11 cellular contexts compared by ENCODE assay signal in the genomic region with DNA sequence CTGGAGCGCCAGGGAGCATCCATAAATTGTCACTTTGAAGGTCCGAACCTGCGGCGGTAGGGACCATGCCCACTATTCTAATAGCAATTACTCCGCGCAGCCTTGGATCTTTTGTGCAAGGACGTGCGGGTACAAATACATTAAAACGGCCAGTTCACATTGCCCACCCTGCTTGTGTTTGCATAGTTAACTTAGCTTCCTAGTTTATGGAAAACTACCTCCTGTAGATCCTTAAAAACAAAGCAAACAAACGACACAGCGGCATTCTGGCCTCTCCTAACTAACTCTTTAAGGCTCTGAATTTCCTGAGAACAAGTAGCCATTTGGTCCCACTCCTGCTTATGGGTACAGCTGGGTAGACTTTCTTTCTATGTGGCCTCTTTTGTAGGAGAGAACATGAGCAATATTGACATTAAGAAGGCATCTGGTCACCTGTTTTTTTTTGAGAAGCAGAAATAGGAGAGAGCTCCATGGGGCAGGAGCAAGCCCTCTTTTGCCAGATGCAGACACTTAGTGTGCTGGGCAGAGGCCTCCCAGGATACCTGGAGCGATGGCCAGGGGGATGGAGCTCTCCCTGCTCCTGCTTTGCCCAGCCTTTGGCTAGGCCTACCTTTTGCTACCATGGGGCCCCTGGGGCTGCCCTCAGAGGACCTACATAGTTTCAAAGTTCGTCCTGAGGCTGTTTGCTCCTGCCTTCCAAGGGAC. TPM values are rescaled to one million over a fixed set of nuclear protein-coding genes. Genes with fewer than 3 reads are reported as not detected.
DNase-seq lines count a peak whose midpoint lies in the region; ATAC-seq and TF ChIP-seq lines count a peak whose summit lies in the region.
"Had no signal": no experiment of that assay in that cellular context is flagged by ENCODE, and none has a peak within 500 bp of the region (broad histone marks: within the 10 kb centered on the region; RNA-seq: fewer than 3 reads in every experiment).

No MANE protein-coding gene starts in this region.

- no peaks in the 10 kb centered on the region for H3K36me3 ChIP-seq in CD8-positive, alpha-beta T cell (ENCODE audit: insufficient read depth, low read length)
- H3K36me3 ChIP-seq in HAP-1 (replicated peaks), result peaks cover 23% of the 10 kb centered on the region
- peaks cover 5% of the 10 kb centered on the region for H3K36me3 ChIP-seq in adipocyte (ENCODE audit: control insufficient read depth, insufficient read depth, low read length, severe bottlenecking)
- H3K36me3 ChIP-seq in mesendoderm (ENCODE audit: control insufficient read depth, insufficient read depth, low read length), result no peaks in the 10 kb centered on the region

- no peak overlapping the region for H4K5ac ChIP-seq in mesendoderm (ENCODE audit: low read length)

- no peak overlapping the region for H3K27ac ChIP-seq in CD8-positive, alpha-beta T cell (ENCODE audit: low read depth, low read length)
- peak overlapping the region; percentile 74 for H3K27ac ChIP-seq in mesendoderm (ENCODE audit: low read depth, low read length)

- H3K27me3 Mint-ChIP-seq in CD8-positive, alpha-beta T cell (ENCODE audit: low read depth), result peaks cover 58% of the 10 kb centered on the region

- peak overlapping the region; percentile 68 for H3K4me2 ChIP-seq in mesendoderm (ENCODE audit: low read length)

- H3K79me1 ChIP-seq in mesendoderm (ENCODE audit: low read length), result peaks cover 2% of the 10 kb centered on the region

- H3K23ac ChIP-seq in mesendoderm (ENCODE audit: low read length), result no peak overlapping the region

- peak overlapping the region; percentile 14 for H2BK5ac ChIP-seq in mesendoderm (ENCODE audit: low read length)

- intact Hi-C loops in CD8-positive, alpha-beta T cell (cut with DNase I, micrococcal nuclease), result loop anchor here in 1 of 2 experiments (5.0 kb wide), 1 partner anchor 348 kb away; a partner anchor contains a TSS

- peak overlapping the region; percentile 58 for H3K4ac ChIP-seq in mesendoderm (ENCODE audit: low read depth, low read length)

- no peaks in the 10 kb centered on the region for H3K4me1 ChIP-seq in CD8-positive, alpha-beta T cell (ENCODE audit: insufficient read depth, low read length)
- H3K4me1 ChIP-seq in HAP-1 (peaks cover 16% of the 10 kb centered on the region), adipocyte (ENCODE audit: control insufficient read depth, insufficient read depth, low read length) (peaks cover 34% of the 10 kb centered on the region), mesendoderm (ENCODE audit: control insufficient read depth, low read depth, low read length) (peaks cover 6% of the 10 kb centered on the region)

- H3K27ac Mint-ChIP-seq in CD8-positive, alpha-beta T cell, result no peak overlapping the region

- POLR2A ChIA-PET in CD8-positive, alpha-beta T cell (lab: Charles Lee), result no interaction called here

- H3K36me3 Mint-ChIP-seq in CD8-positive, alpha-beta T cell, result no peaks in the 10 kb centered on the region

- no peak for DNase-seq in CD8-positive, alpha-beta T cell
- DNase-seq in HAP-1 (ENCODE audit: low spot score in 2 of 2) (no peak), adipocyte (ENCODE audit: low read depth) (no peak), mesendoderm (peak; percentile 44), NCI-H1092 (lab: John Stamatoyannopoulos, UW) (no peak)
- no peak for DNase-seq in NK-92 treated with Interleukin-12 subunit alpha and Interleukin-12 subunit beta, amount 100 ng/mL, for 24 hours (lab: John Stamatoyannopoulos, UW)
- no peak for DNase-seq in activated CD4-positive, alpha-beta T cell treated with anti-CD3 and anti-CD28 coated beads, Interleukin-2, amount 50 U/mL, for 48 hours
- DNase-seq: GM23248, occipital lobe had no signal

- no CpG with 5 or more reads among the region's 13 CpGs for WGBS in mesendoderm (ENCODE audit: extremely low coverage, insufficient coverage, low lambda C conversion rate)

- no peaks in the 10 kb centered on the region for H3K9me3 Mint-ChIP-seq in CD8-positive, alpha-beta T cell

- peak overlapping the region; percentile 88 for H3K56ac ChIP-seq in mesendoderm (ENCODE audit: low read length)

- H2BK120ac ChIP-seq in mesendoderm (ENCODE audit: low read depth, low read length), result no peak overlapping the region

- H3K79me2 ChIP-seq in mesendoderm (ENCODE audit: control insufficient read depth, insufficient read depth, low read length), result peaks cover 23% of the 10 kb centered on the region

- H2AK5ac ChIP-seq in mesendoderm (ENCODE audit: low read length), result no peak overlapping the region

- H3K4me3 ChIP-seq in CD8-positive, alpha-beta T cell (ENCODE audit: low read depth, low read length), result no peak overlapping the region
- H3K4me3 ChIP-seq in HAP-1 (peak overlapping the region; percentile 75), adipocyte (ENCODE audit: low read length) (no peak overlapping the region), mesendoderm (ENCODE audit: low read length) (no peak overlapping the region)
- H3K4me3 ChIP-seq: K562 had no signal

- peaks cover 14% of the 10 kb centered on the region for H3K4me1 Mint-ChIP-seq in CD8-positive, alpha-beta T cell (ENCODE audit: low read depth)

- ATAC-seq in CD8-positive, alpha-beta T cell, result no peak
- no peak for ATAC-seq in HG02884 (IDR thresholded peaks at IDR 0.05; ENCODE audit: unreplicated experiment)
- ATAC-seq: K562 had no signal

- peak overlapping the region; percentile 18 for H3K4me3 Mint-ChIP-seq in CD8-positive, alpha-beta T cell

- peak overlapping the region; percentile 53 for H3K18ac ChIP-seq in mesendoderm (ENCODE audit: low read length)

- H3K27me3 ChIP-seq in CD8-positive, alpha-beta T cell (ENCODE audit: insufficient read depth, low read length), result peaks cover 5% of the 10 kb centered on the region
- H3K27me3 ChIP-seq in HAP-1 (ENCODE audit: low read depth) (no peaks in the 10 kb centered on the region), adipocyte (replicated peaks; ENCODE audit: control insufficient read depth, insufficient read depth, low read length) (no peaks in the 10 kb centered on the region), mesendoderm (ENCODE audit: insufficient read depth, low read length, poor library complexity) (no peaks in the 10 kb centered on the region)

- H4K8ac ChIP-seq in mesendoderm (ENCODE audit: low read depth, low read length), result no peak overlapping the region

- CTCF ChIA-PET in CD8-positive, alpha-beta T cell (lab: Charles Lee), result no interaction called here

- H3K9ac ChIP-seq in adipocyte (ENCODE audit: low read length), result peak overlapping the region; percentile 22
- peak overlapping the region; percentile 69 for H3K9ac ChIP-seq in mesendoderm (ENCODE audit: low read length)

- H2BK15ac ChIP-seq in mesendoderm (replicated peaks; ENCODE audit: low read depth), result no peak overlapping the region

- no peak for TF ChIP-seq CTCF in CD8-positive, alpha-beta T cell (IDR thresholded peaks at IDR 0.05)

- in situ Hi-C loops in HAP-1 (cut with MboI; ENCODE audit: low sequenced_read_pairs), result no loop called here

- no peaks in the 10 kb centered on the region for H3K9me3 ChIP-seq in CD8-positive, alpha-beta T cell (ENCODE audit: low read length)
- no peaks in the 10 kb centered on the region for H3K9me3 ChIP-seq in HAP-1
- H3K9me3 ChIP-seq in adipocyte (ENCODE audit: control insufficient read depth, low read length), result no peaks in the 10 kb centered on the region

RNA-seq across cellular contexts. Expression of a gene that starts 2.1 kb away (rescaled TPM):
- total RNA-seq in CD8-positive, alpha-beta T cell, result not detected
- polyA plus RNA-seq in mesendoderm (2013, experiment 1 of 2), result 23.3 TPM
- 24.9 TPM for polyA plus RNA-seq in mesendoderm (2013, experiment 2 of 2)
